In the genomic region with DNA sequence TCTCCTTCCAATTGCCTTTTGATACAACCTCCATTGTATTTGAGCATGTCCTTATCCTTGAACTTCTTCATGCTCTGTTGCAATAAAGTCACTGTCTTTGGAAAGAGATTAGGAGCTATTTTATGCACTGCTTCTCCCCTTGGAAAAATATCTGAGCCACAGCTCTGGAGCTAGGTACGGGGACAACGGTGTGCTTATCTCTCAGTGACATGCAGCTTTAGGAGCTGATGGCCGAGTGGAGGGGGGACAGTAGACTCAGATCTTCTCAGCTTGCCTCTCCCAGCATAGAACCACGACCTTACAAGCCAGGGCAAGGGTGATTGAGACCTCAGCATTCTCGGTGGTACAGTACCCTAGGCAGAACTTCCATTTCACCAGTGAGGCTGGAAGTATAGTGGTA, we compare ENCODE assay signal across 8 cellular contexts.
"Had no signal": no experiment of that assay in that cellular context is flagged by ENCODE, and none has a peak within 500 bp of the region (broad histone marks: within the 10 kb centered on the region; RNA-seq: fewer than 3 reads in every experiment).

No MANE protein-coding gene starts in this region.

- H3K27ac Mint-ChIP-seq: HFFc6 had no signal

- ATAC-seq: HCT116, HepG2 had no signal

- DNase-seq: GM23248, GOT3, H7, HFFc6, KG1 had no signal

- H3K4me3 Mint-ChIP-seq: HFFc6 had no signal

- H3K36me3 Mint-ChIP-seq: IgD-negative memory B cell had no signal

- H3K4me1 Mint-ChIP-seq: IgD-negative memory B cell had no signal
